35 cellular contexts compared by ENCODE assay signal in the genomic region with DNA sequence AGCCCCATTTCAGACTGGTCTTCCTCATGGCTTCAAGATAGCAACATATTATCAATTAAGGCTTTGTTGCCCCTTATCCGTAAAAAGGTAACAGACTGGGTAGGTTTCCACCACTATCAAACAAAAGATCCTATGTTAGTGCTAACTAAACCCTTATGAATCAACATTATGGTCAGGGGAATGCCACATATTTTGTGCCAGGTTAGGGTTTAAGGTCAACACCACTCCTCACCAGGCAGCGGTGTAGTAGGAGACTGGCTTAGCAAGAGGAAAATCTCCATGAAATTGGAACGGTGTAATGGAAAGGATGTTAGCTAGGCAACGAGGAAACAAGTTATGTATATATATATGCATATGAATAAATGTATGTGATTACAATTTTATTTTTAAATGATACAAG.
DNase-seq lines count a peak whose midpoint lies in the region; ATAC-seq, FAIRE-seq and TF ChIP-seq lines count a peak whose summit lies in the region.
"Had no signal": no experiment of that assay in that cellular context is flagged by ENCODE, and none has a peak within 500 bp of the region (broad histone marks: within the 10 kb centered on the region; RNA-seq: fewer than 3 reads in every experiment).

No MANE protein-coding gene starts in this region.

- H3K4me3 Mint-ChIP-seq in Calu3 (ENCODE audit: low read depth, unreplicated experiment), result no peak overlapping the region
- H3K4me3 Mint-ChIP-seq in CD4-positive, alpha-beta memory T cell, result no peak overlapping the region
- H3K4me3 Mint-ChIP-seq: B cell; CD14-positive monocyte; CD4-positive, alpha-beta T cell; CD4-positive, CD25-positive, alpha-beta regulatory T cell; CD8-positive, alpha-beta memory T cell; CD8-positive, alpha-beta T cell had no signal

- H3K9me3 ChIP-seq in SJCRH30 (replicated peaks) (no peaks in the 10 kb centered on the region), breast epithelium (peaks cover 8% of the 10 kb centered on the region in 2 donors)
- no peaks in the 10 kb centered on the region for H3K9me3 ChIP-seq in CD4-positive, alpha-beta memory T cell (ENCODE audit: control insufficient read depth in 1 of 2, low read length in 2 of 2)
- H3K9me3 ChIP-seq: A549, BE2C had no signal

- H3K27me3 Mint-ChIP-seq in Calu3 (ENCODE audit: unreplicated experiment), result no peaks in the 10 kb centered on the region
- H3K27me3 Mint-ChIP-seq in CD4-positive, alpha-beta memory T cell, result no peaks in the 10 kb centered on the region
- H3K27me3 Mint-ChIP-seq: B cell; CD4-positive, alpha-beta T cell; CD4-positive, CD25-positive, alpha-beta regulatory T cell; CD8-positive, alpha-beta memory T cell had no signal

- H3K36me3 ChIP-seq in SJCRH30, result no peaks in the 10 kb centered on the region
- H3K36me3 ChIP-seq in CD4-positive, alpha-beta memory T cell (ENCODE audit: insufficient read depth, low read length), result no peaks in the 10 kb centered on the region
- H3K36me3 ChIP-seq in breast epithelium, result no peaks in the 10 kb centered on the region
- H3K36me3 ChIP-seq: BE2C; BLaER1; BLaER1 treated with 17β-estradiol and CSF1 and Interleukin-3, amounts not matched to agents 10 nM and 100 nM had no signal

- no peak for ATAC-seq in HG03039 (IDR thresholded peaks at IDR 0.05; ENCODE audit: unreplicated experiment)
- ATAC-seq: A549; CD8-positive, alpha-beta T cell had no signal

- no peaks in the 10 kb centered on the region for H3K4me1 Mint-ChIP-seq in Calu3 (ENCODE audit: low read depth, unreplicated experiment)
- no peaks in the 10 kb centered on the region for H3K4me1 Mint-ChIP-seq in CD4-positive, alpha-beta memory T cell
- H3K4me1 Mint-ChIP-seq: B cell; CD14-positive monocyte; CD4-positive, CD25-positive, alpha-beta regulatory T cell; CD8-positive, alpha-beta memory T cell had no signal

- TF ChIP-seq POLR2A in H54 (IDR thresholded peaks at IDR 0.05; ENCODE audit: low read depth, low read length), result no peak
- no peak for TF ChIP-seq POLR2A in breast epithelium (IDR thresholded peaks at IDR 0.05)

- H3K4me3 ChIP-seq in SJCRH30 (no peak overlapping the region), breast epithelium (no peak overlapping the region)
- H3K4me3 ChIP-seq in CD4-positive, alpha-beta memory T cell (ENCODE audit: low read length in 2 of 2), result no peak overlapping the region
- H3K4me3 ChIP-seq: A549; BLaER1; BLaER1 treated with 17β-estradiol and CSF1 and Interleukin-3, amounts not matched to agents 10 nM and 100 nM had no signal

- DNase-seq in Calu3 (peak; percentile 1), H54 (ENCODE audit: insufficient read length, low spot score) (no peak), M059J (ENCODE audit: low read depth) (peak; percentile 23), SJCRH30 (peak; percentile 61 to 79), iPS-NIHi11 (ENCODE audit: low spot score) (no peak), breast epithelium (ENCODE audit: low spot score in 2 of 2) (no peak)
- DNase-seq in CD4-positive, alpha-beta memory T cell, result no peak
- DNase-seq: 8988T; ACHN; AML-193; BE2C; C1 segment of cervical spinal cord; Caco-2; CD4-positive, alpha-beta T cell; CD4-positive, CD25-positive, alpha-beta regulatory T cell; CD8-positive, alpha-beta memory T cell; CD8-positive, alpha-beta T cell; COR-L47; DMS 273 treated with DMSO at 0.1 percent for 48 hours; DMS153; DMS53; DMS79; DMS79 treated with DMSO at 0.1 percent for 48 hours; DND-41; EL had no signal

- no peak for TF ChIP-seq CTCF in Calu3 (IDR thresholded peaks at IDR 0.05; ENCODE audit: unreplicated experiment)
- TF ChIP-seq CTCF in breast epithelium (IDR thresholded peaks at IDR 0.05), result no peak

- H3K9me3 Mint-ChIP-seq in Calu3 (ENCODE audit: low read depth, unreplicated experiment), result no peaks in the 10 kb centered on the region
- peaks cover 0 to 8% (median 5%) of the 10 kb centered on the region in 8 donors for H3K9me3 Mint-ChIP-seq in CD4-positive, alpha-beta memory T cell

- FAIRE-seq in H54 (lab: Jason Lieb, UNC), result peak; percentile 41
- FAIRE-seq: A204.1, A549, D721Med had no signal

- H3K4me1 ChIP-seq in SJCRH30 (peaks cover 22% of the 10 kb centered on the region), breast epithelium (no peaks in the 10 kb centered on the region)
- H3K4me1 ChIP-seq in CD4-positive, alpha-beta memory T cell (ENCODE audit: insufficient read depth, low read length), result no peaks in the 10 kb centered on the region
- H3K4me1 ChIP-seq: A549, BE2C, BLaER1, Caco-2 had no signal

- intact Hi-C loops in Calu3 (cut with micrococcal nuclease; ENCODE audit: unreplicated experiment), result no loop called here
- intact Hi-C loops in CD4-positive, alpha-beta memory T cell (cut with micrococcal nuclease), result no loop called here
- intact Hi-C loops in breast epithelium (cut with DNase I; ENCODE audit: low total_unique reads), result no loop called here

- no peaks in the 10 kb centered on the region for H3K36me3 Mint-ChIP-seq in Calu3 (ENCODE audit: insufficient read depth, unreplicated experiment)
- H3K36me3 Mint-ChIP-seq in CD4-positive, alpha-beta memory T cell, result no peaks in the 10 kb centered on the region
- H3K36me3 Mint-ChIP-seq: CD14-positive monocyte; CD4-positive, CD25-positive, alpha-beta regulatory T cell; CD8-positive, alpha-beta memory T cell; CD8-positive, alpha-beta T cell had no signal

- H3K27me3 ChIP-seq in SJCRH30, result no peaks in the 10 kb centered on the region
- H3K27me3 ChIP-seq in CD4-positive, alpha-beta memory T cell (ENCODE audit: insufficient read depth, low read length), result no peaks in the 10 kb centered on the region
- H3K27me3 ChIP-seq in breast epithelium, result no peaks in the 10 kb centered on the region
- H3K27me3 ChIP-seq: BE2C; BLaER1; BLaER1 treated with 17β-estradiol and CSF1 and Interleukin-3, amounts not matched to agents 10 nM and 100 nM had no signal

- no TSS peak for BruUV-seq in Calu3 (replicated peaks; lab: Mats Ljungman, UMichigan)

- H3K27ac Mint-ChIP-seq in Calu3 (ENCODE audit: unreplicated experiment), result no peak overlapping the region
- H3K27ac Mint-ChIP-seq in CD4-positive, alpha-beta memory T cell, result no peak overlapping the region
- H3K27ac Mint-ChIP-seq: B cell; CD14-positive monocyte; CD4-positive, alpha-beta T cell; CD4-positive, CD25-positive, alpha-beta regulatory T cell; CD8-positive, alpha-beta memory T cell; CD8-positive, alpha-beta T cell had no signal

- CTCF ChIA-PET in Calu3 (lab: Charles Lee), result interaction anchor here (0.7 kb wide), 1 partner anchor 12 kb away, joined by 3 read pairs; no protein-coding TSS in a partner anchor
- CTCF ChIA-PET in CD4-positive, alpha-beta memory T cell (lab: Charles Lee; ENCODE audit: partially characterized antibody), result no interaction called here

- H3K27ac ChIP-seq in SJCRH30, result peak overlapping the region; percentile 58
- no peak overlapping the region for H3K27ac ChIP-seq in CD4-positive, alpha-beta memory T cell (ENCODE audit: low read depth, low read length)
- no peak overlapping the region for H3K27ac ChIP-seq in breast epithelium
- H3K27ac ChIP-seq: 22Rv1; A549; BLaER1; BLaER1 treated with 17β-estradiol and CSF1 and Interleukin-3, amounts not matched to agents 10 nM and 100 nM; C4-2B had no signal

- POLR2A ChIA-PET in CD4-positive, alpha-beta memory T cell (lab: Charles Lee; ENCODE audit: partially characterized antibody), result no interaction called here

Comparison
In these comparisons a context has a peak if more than half of its experiments do, and no peak if none do; other contexts are left out.
1. DNase-seq: peak in Calu3 (single experiment), M059J (single experiment) and SJCRH30 (2 of 2); none in H54 (single experiment), CD4-positive, alpha-beta memory T cell (0 of 5), iPS-NIHi11 (single experiment) and breast epithelium (0 of 2).